Comparison of ENCODE assay signal across 1 cellular context in genomic region chr6:30654798-30655742, GRCh38.
A peak's percentile ranks its signal among the peaks of the same experiment; 100 is the strongest.
TF ChIP-seq lines count a peak whose summit lies in the region.

No MANE protein-coding gene starts in this region.

TF ChIP-seq in HepG2, 621 proteins besides CTCF, POLR2A, EP300 and RAD21 (continued from another document and continues in another):
- TF ChIP-seq HBP1 (CRISPR knock-in tag; IDR thresholded peaks at IDR 0.05; ENCODE audit: low read depth) (peak; percentile 92), NONO (IDR thresholded peaks at IDR 0.05) (no peak), NONO (CRISPR knock-in tag; conservative IDR thresholded peaks at IDR 0.05) (peak; percentile 97), ASH2L (IDR thresholded peaks at IDR 0.05; ENCODE audit: insufficient read length, low read depth, low read length) (peak; percentile 69), ZNF556 (CRISPR knock-in tag; IDR thresholded peaks at IDR 0.05; ENCODE audit: borderline replicate concordance) (peak; percentile 79; the same call in 1 of the 2 replicates), CC2D1A (CRISPR knock-in tag; IDR thresholded peaks at IDR 0.05) (no peak), ZNF674 (CRISPR knock-in tag; IDR thresholded peaks at IDR 0.05; ENCODE audit: low read depth) (no peak), ARNTL (CRISPR knock-in tag; IDR thresholded peaks at IDR 0.05) (peak; percentile 91), CCAR2 (optimal IDR thresholded peaks at IDR 0.05; ENCODE audit: low read depth, low read length) (no peak), SETDB1 (CRISPR knock-in tag; IDR thresholded peaks at IDR 0.05; ENCODE audit: borderline replicate concordance) (no peak), TOPORS (CRISPR knock-in tag; IDR thresholded peaks at IDR 0.05) (0 out of 2 replicates have a peak, but pooled peaks have one; percentile 81), DNMT3B (CRISPR knock-in tag; conservative IDR thresholded peaks at IDR 0.05) (no peak), ZNF235 (CRISPR knock-in tag; IDR thresholded peaks at IDR 0.05; ENCODE audit: borderline replicate concordance) (no peak), ZSCAN22 (CRISPR knock-in tag; IDR thresholded peaks at IDR 0.05) (no peak), RFXANK (CRISPR knock-in tag; IDR thresholded peaks at IDR 0.05) (no peak), GTF2F1 (IDR thresholded peaks at IDR 0.05; ENCODE audit: low read length) (no peak), SIN3A (IDR thresholded peaks at IDR 0.05; ENCODE audit: borderline replicate concordance, low read depth, low read length) (peak; percentile 92), DMTF1 (CRISPR knock-in tag; IDR thresholded peaks at IDR 0.05) (no peak), ZNF567 (CRISPR knock-in tag; IDR thresholded peaks at IDR 0.05; ENCODE audit: borderline replicate concordance) (no peak; the same call in 1 of the 2 replicates), HNF1B (CRISPR knock-in tag; IDR thresholded peaks at IDR 0.05) (peak; percentile 99), ZNF543 (CRISPR knock-in tag; IDR thresholded peaks at IDR 0.05) (no peak), NCOR1 (IDR thresholded peaks at IDR 0.05; ENCODE audit: borderline replicate concordance, low read length) (peak; percentile 67), ETV6 (CRISPR knock-in tag; conservative IDR thresholded peaks at IDR 0.05) (no peak), ZNF639 (CRISPR knock-in tag; conservative IDR thresholded peaks at IDR 0.05) (peak; percentile 39; the same call in 1 of the 2 replicates), SATB2 (CRISPR knock-in tag; IDR thresholded peaks at IDR 0.05) (no peak), GMEB2 (CRISPR knock-in tag; IDR thresholded peaks at IDR 0.05; ENCODE audit: low read depth) (no peak), ZNF747 (CRISPR knock-in tag; IDR thresholded peaks at IDR 0.05; ENCODE audit: borderline replicate concordance) (peak; percentile 95; the same call in 1 of the 2 replicates), SIN3B (IDR thresholded peaks at IDR 0.05; ENCODE audit: low read length) (peak; percentile 64; the same call in 1 of the 2 replicates), ETV5 (CRISPR knock-in tag; IDR thresholded peaks at IDR 0.05; ENCODE audit: borderline replicate concordance) (peak; percentile 93), ZNF577 (CRISPR knock-in tag; IDR thresholded peaks at IDR 0.05; ENCODE audit: borderline replicate concordance, low read depth) (no peak), ZNF292 (CRISPR knock-in tag; IDR thresholded peaks at IDR 0.05; ENCODE audit: borderline replicate concordance, low read depth) (peak; percentile 93; the same call in 1 of the 2 replicates), KMT2A (CRISPR knock-in tag; IDR thresholded peaks at IDR 0.05) (no peak), ZNF782 (CRISPR knock-in tag; IDR thresholded peaks at IDR 0.05; ENCODE audit: borderline replicate concordance) (no peak), ZNF260 (CRISPR knock-in tag; IDR thresholded peaks at IDR 0.05; ENCODE audit: borderline replicate concordance, low read depth) (no peak), NCOA2 (CRISPR knock-in tag; IDR thresholded peaks at IDR 0.05) (peak; percentile 90), MXI1 (IDR thresholded peaks at IDR 0.05; ENCODE audit: borderline replicate concordance, low read depth, low read length) (peak; percentile 98; the same call in 2 of the 3 replicates), ZNF180 (CRISPR knock-in tag; IDR thresholded peaks at IDR 0.05; ENCODE audit: borderline replicate concordance, low read depth) (no peak), KAT7 (CRISPR knock-in tag; IDR thresholded peaks at IDR 0.05; ENCODE audit: borderline replicate concordance) (0 out of 2 replicates have a peak, but pooled peaks have one; percentile 33), HOXA3 (CRISPR knock-in tag; IDR thresholded peaks at IDR 0.05) (peak; percentile 97), GATA4 (IDR thresholded peaks at IDR 0.05; ENCODE audit: borderline replicate concordance, low read depth) (no peak), ZNF644 (CRISPR knock-in tag; IDR thresholded peaks at IDR 0.05; ENCODE audit: low read depth) (peak; percentile 99), PCBP1 (IDR thresholded peaks at IDR 0.05; ENCODE audit: borderline replicate concordance, low read depth, low read length) (no peak), RFX5 (IDR thresholded peaks at IDR 0.05; ENCODE audit: low read depth, low read length) (no peak; the same call in 1 of the 2 replicates), SRY (CRISPR knock-in tag; IDR thresholded peaks at IDR 0.05) (peak; percentile 66; the same call in 1 of the 2 replicates), ATF7 (IDR thresholded peaks at IDR 0.05) (no peak), ATF7 (CRISPR knock-in tag; IDR thresholded peaks at IDR 0.05) (no peak; the same call in 1 of the 2 replicates), POLR2AphosphoS2 (IDR thresholded peaks at IDR 0.05; ENCODE audit: low read depth, low read length) (no peak), U2AF1 (optimal IDR thresholded peaks at IDR 0.05; ENCODE audit: low read depth, low read length) (peak; percentile 76), KLF13 (CRISPR knock-in tag; IDR thresholded peaks at IDR 0.05) (peak; percentile 62; the same call in 1 of the 2 replicates), ZNF274 (CRISPR knock-in tag; IDR thresholded peaks at IDR 0.05) (peak; percentile 86), MTF2 (CRISPR knock-in tag; IDR thresholded peaks at IDR 0.05; ENCODE audit: borderline replicate concordance) (no peak), BCL6 (CRISPR knock-in tag; IDR thresholded peaks at IDR 0.05) (peak; percentile 77; the same call in 1 of the 2 replicates), NBN (conservative IDR thresholded peaks at IDR 0.05) (no peak), REXO4 (CRISPR knock-in tag; IDR thresholded peaks at IDR 0.05; ENCODE audit: borderline replicate concordance) (0 out of 2 replicates have a peak, but pooled peaks have one; percentile 11)
- TF ChIP-seq, protein P1, sequence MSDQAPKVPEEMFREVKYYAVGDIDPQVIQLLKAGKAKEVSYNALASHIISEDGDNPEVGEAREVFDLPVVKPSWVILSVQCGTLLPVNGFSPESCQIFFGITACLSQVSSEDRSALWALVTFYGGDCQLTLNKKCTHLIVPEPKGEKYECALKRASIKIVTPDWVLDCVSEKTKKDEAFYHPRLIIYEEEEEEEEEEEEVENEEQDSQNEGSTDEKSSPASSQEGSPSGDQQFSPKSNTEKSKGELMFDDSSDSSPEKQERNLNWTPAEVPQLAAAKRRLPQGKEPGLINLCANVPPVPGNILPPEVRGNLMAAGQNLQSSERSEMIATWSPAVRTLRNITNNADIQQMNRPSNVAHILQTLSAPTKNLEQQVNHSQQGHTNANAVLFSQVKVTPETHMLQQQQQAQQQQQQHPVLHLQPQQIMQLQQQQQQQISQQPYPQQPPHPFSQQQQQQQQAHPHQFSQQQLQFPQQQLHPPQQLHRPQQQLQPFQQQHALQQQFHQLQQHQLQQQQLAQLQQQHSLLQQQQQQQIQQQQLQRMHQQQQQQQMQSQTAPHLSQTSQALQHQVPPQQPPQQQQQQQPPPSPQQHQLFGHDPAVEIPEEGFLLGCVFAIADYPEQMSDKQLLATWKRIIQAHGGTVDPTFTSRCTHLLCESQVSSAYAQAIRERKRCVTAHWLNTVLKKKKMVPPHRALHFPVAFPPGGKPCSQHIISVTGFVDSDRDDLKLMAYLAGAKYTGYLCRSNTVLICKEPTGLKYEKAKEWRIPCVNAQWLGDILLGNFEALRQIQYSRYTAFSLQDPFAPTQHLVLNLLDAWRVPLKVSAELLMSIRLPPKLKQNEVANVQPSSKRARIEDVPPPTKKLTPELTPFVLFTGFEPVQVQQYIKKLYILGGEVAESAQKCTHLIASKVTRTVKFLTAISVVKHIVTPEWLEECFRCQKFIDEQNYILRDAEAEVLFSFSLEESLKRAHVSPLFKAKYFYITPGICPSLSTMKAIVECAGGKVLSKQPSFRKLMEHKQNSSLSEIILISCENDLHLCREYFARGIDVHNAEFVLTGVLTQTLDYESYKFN (CRISPR knock-in tag; conservative IDR thresholded peaks at IDR 0.05): peak; percentile 99
- TF ChIP-seq, protein P2, sequence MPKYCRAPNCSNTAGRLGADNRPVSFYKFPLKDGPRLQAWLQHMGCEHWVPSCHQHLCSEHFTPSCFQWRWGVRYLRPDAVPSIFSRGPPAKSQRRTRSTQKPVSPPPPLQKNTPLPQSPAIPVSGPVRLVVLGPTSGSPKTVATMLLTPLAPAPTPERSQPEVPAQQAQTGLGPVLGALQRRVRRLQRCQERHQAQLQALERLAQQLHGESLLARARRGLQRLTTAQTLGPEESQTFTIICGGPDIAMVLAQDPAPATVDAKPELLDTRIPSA (CRISPR knock-in tag; IDR thresholded peaks at IDR 0.05; ENCODE audit: borderline replicate concordance): 0 out of 2 replicates have a peak, but pooled peaks have one; percentile 60
- TF ChIP-seq, protein P3, sequence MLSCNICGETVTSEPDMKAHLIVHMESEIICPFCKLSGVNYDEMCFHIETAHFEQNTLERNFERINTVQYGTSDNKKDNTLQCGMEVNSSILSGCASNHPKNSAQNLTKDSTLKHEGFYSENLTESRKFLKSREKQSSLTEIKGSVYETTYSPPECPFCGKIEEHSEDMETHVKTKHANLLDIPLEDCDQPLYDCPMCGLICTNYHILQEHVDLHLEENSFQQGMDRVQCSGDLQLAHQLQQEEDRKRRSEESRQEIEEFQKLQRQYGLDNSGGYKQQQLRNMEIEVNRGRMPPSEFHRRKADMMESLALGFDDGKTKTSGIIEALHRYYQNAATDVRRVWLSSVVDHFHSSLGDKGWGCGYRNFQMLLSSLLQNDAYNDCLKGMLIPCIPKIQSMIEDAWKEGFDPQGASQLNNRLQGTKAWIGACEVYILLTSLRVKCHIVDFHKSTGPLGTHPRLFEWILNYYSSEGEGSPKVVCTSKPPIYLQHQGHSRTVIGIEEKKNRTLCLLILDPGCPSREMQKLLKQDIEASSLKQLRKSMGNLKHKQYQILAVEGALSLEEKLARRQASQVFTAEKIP (CRISPR knock-in tag; IDR thresholded peaks at IDR 0.05; ENCODE audit: borderline replicate concordance): no peak
